30 cellular contexts compared by ENCODE assay signal in genomic region chr10:7876541-7877127, GRCh38.
"Had no signal": no experiment of that assay in that cellular context is flagged by ENCODE, and none has a peak within 500 bp of the region (broad histone marks: within the 10 kb centered on the region; RNA-seq: fewer than 3 reads in every experiment).

No MANE protein-coding gene starts in this region.

- H3K27ac ChIP-seq: left lung, pancreas, prostate gland, skin epidermis, stomach, testis, thyroid gland, transverse colon, upper lobe of left lung, vagina had no signal

- H3K4me1 ChIP-seq: left lung, prostate gland, testis, thyroid gland, upper lobe of left lung, vagina had no signal

- H3K4me1 Mint-ChIP-seq: nephron, neural crest cell had no signal

- H3K9me3 ChIP-seq: left lung, mucosa of descending colon, pancreas, prostate gland, stomach, testis, thyroid gland, transverse colon, upper lobe of left lung, vagina had no signal

- H3K27ac Mint-ChIP-seq: naive thymus-derived CD4-positive, alpha-beta T cell; nephron; stimulated activated naive B cell treated with anti-CD40 and anti-IgM and Interleukin-4, amounts not matched to agents 10 μg/mL and 1 μg/mL and 100 μg/mL, for 72 hours had no signal

- ATAC-seq: left colon; left lung; mucosa of descending colon; naive thymus-derived CD4-positive, alpha-beta T cell; pancreas; right cardiac atrium; sciatic nerve; stimulated activated naive B cell treated with anti-CD40 and anti-IgM and Interleukin-4, amounts not matched to agents 10 μg/mL and 1 μg/mL and 100 μg/mL, for 72 hours; stimulated activated naive CD8-positive, alpha-beta T cell treated with anti-CD3 and anti-CD28 coated beads, Interleukin-15, Interleukin-2, amounts not matched to agents 100 U/mL and 50 U/mL, for 24 hours had no signal

- DNase-seq: hippocampal formation; kidney; left colon; left lung; midbrain; mucosa of descending colon; naive thymus-derived CD4-positive, alpha-beta T cell; nucleus accumbens; pancreas; posterior cingulate gyrus; retina; right cardiac atrium; stimulated activated CD4-positive, alpha-beta T cell treated with anti-CD3 and anti-CD28 coated beads, Interleukin-12 subunit alpha, Interleukin-12 subunit beta, amount 100 ng/mL, for 4 hours; stimulated activated CD4-positive, alpha-beta T cell treated with anti-CD3 and anti-CD28 coated beads, Interleukin-15, amount 100 ng/mL, for 24 hours; stimulated activated CD4-positive, alpha-beta T cell treated with anti-CD3 and anti-CD28 coated beads, Interleukin-2, amount 100 ng/mL, for 24 hours; stimulated activated CD4-positive, alpha-beta T cell treated with anti-CD3 and anti-CD28 coated beads, Interleukin-4, amount 100 ng/mL, for 1 hour; stimulated activated naive B cell treated with anti-CD40 and anti-IgM and Interleukin-4, amounts not matched to agents 10 μg/mL and 1 μg/mL and 100 μg/mL, for 72 hours; stimulated activated naive CD8-positive, alpha-beta T cell treated with anti-CD3 and anti-CD28 coated beads, Interleukin-15, Interleukin-2, amounts not matched to agents 100 U/mL and 50 U/mL, for 24 hours; stomach; testis; thyroid gland; transverse colon; upper lobe of left lung had no signal

- H3K4me3 Mint-ChIP-seq: naive thymus-derived CD4-positive, alpha-beta T cell; nephron; neural crest cell; stimulated activated naive B cell treated with anti-CD40 and anti-IgM and Interleukin-4, amounts not matched to agents 10 μg/mL and 1 μg/mL and 100 μg/mL, for 72 hours had no signal

- H3K27me3 Mint-ChIP-seq: naive thymus-derived CD4-positive, alpha-beta T cell; stimulated activated naive B cell treated with anti-CD40 and anti-IgM and Interleukin-4, amounts not matched to agents 10 μg/mL and 1 μg/mL and 100 μg/mL, for 72 hours had no signal

- H3K36me3 Mint-ChIP-seq: stimulated activated naive B cell treated with anti-CD40 and anti-IgM and Interleukin-4, amounts not matched to agents 10 μg/mL and 1 μg/mL and 100 μg/mL, for 72 hours had no signal

- H3K9me3 Mint-ChIP-seq: naive thymus-derived CD4-positive, alpha-beta T cell; nephron; neural crest cell; stimulated activated naive B cell treated with anti-CD40 and anti-IgM and Interleukin-4, amounts not matched to agents 10 μg/mL and 1 μg/mL and 100 μg/mL, for 72 hours had no signal

- H3K4me3 ChIP-seq: left lung, lung, mucosa of descending colon, pancreas, prostate gland, skin epidermis, stomach, testis, thyroid gland, transverse colon, upper lobe of left lung, vagina had no signal

- H3K36me3 ChIP-seq: left lung, pancreas, prostate gland, stomach, thyroid gland, transverse colon, upper lobe of left lung, vagina had no signal
